Comparison of ENCODE assay signal across 1 cellular context in genomic region chr19:15280048-15280725, GRCh38.
TF ChIP-seq lines count a peak whose summit lies in the region.

No MANE protein-coding gene starts in this region.

TF ChIP-seq in GM23338, 12 proteins besides CTCF, POLR2A, EP300 and RAD21 (continued from another document):
- TF ChIP-seq ZNF462 (CRISPR knock-in tag; IDR thresholded peaks at IDR 0.05) (no peak), NANOG (IDR thresholded peaks at IDR 0.05; ENCODE audit: borderline replicate concordance) (no peak), EZH2 (IDR thresholded peaks at IDR 0.05; ENCODE audit: low read depth, unreplicated experiment) (no peak), JUNB (IDR thresholded peaks at IDR 0.05; ENCODE audit: unreplicated experiment) (no peak), ZNF114 (CRISPR knock-in tag; IDR thresholded peaks at IDR 0.05) (no peak), POLR2AphosphoS5 (IDR thresholded peaks at IDR 0.05; ENCODE audit: low read depth) (no peak)
- TF ChIP-seq, protein P1, sequence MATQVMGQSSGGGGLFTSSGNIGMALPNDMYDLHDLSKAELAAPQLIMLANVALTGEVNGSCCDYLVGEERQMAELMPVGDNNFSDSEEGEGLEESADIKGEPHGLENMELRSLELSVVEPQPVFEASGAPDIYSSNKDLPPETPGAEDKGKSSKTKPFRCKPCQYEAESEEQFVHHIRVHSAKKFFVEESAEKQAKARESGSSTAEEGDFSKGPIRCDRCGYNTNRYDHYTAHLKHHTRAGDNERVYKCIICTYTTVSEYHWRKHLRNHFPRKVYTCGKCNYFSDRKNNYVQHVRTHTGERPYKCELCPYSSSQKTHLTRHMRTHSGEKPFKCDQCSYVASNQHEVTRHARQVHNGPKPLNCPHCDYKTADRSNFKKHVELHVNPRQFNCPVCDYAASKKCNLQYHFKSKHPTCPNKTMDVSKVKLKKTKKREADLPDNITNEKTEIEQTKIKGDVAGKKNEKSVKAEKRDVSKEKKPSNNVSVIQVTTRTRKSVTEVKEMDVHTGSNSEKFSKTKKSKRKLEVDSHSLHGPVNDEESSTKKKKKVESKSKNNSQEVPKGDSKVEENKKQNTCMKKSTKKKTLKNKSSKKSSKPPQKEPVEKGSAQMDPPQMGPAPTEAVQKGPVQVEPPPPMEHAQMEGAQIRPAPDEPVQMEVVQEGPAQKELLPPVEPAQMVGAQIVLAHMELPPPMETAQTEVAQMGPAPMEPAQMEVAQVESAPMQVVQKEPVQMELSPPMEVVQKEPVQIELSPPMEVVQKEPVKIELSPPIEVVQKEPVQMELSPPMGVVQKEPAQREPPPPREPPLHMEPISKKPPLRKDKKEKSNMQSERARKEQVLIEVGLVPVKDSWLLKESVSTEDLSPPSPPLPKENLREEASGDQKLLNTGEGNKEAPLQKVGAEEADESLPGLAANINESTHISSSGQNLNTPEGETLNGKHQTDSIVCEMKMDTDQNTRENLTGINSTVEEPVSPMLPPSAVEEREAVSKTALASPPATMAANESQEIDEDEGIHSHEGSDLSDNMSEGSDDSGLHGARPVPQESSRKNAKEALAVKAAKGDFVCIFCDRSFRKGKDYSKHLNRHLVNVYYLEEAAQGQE (IDR thresholded peaks at IDR 0.05; ENCODE audit: unreplicated experiment): no peak
- TF ChIP-seq, protein P2, sequence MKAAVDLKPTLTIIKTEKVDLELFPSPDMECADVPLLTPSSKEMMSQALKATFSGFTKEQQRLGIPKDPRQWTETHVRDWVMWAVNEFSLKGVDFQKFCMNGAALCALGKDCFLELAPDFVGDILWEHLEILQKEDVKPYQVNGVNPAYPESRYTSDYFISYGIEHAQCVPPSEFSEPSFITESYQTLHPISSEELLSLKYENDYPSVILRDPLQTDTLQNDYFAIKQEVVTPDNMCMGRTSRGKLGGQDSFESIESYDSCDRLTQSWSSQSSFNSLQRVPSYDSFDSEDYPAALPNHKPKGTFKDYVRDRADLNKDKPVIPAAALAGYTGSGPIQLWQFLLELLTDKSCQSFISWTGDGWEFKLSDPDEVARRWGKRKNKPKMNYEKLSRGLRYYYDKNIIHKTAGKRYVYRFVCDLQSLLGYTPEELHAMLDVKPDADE (IDR thresholded peaks at IDR 0.05): no peak
